In the genomic region with DNA sequence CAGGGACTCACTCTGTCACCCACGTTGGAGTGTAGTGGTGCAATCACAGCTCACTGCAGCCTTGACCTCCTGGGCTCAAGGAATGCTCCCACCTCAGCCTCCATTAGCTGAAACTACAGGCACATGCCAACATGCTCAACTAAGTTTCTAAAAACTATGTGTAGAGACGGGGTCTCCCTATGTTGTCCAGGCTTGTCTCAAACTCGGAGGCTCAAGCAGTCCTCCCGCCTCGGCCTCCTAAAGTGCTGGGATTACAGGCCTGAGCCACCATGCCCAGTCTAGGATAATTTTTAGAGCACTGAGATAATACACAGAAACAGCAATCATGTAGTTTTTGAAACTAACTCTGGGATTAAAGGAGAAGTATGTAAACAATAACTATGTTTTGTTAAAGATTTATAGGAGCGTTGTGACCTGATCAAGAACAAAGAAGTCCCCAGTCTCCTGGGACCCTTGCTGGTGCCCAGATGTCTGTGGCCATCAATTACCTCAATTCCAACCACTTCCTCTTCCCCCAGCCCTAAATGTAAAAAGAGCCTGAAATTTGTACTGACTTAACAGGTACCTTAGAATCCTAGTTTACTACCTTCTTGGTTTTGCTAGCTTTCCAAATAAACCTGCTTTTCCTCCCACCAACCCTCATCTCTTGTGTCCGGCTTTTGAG, we compare ENCODE assay signal across 15 cellular contexts. TPM values are rescaled to one million over a fixed set of nuclear protein-coding genes. Genes with fewer than 3 reads are reported as not detected.
DNase-seq lines count a peak whose midpoint lies in the region; ATAC-seq and TF ChIP-seq lines count a peak whose summit lies in the region.
"Had no signal": no experiment of that assay in that cellular context is flagged by ENCODE, and none has a peak within 500 bp of the region (broad histone marks: within the 10 kb centered on the region; RNA-seq: fewer than 3 reads in every experiment).

No MANE protein-coding gene starts in this region.

- peaks cover 0 to 11% (median 9%) of the 10 kb centered on the region in 10 experiments; a peak in 15 of 20 replicates for H3K4me1 ChIP-seq in BLaER1 treated with 17β-estradiol and CSF1 and Interleukin-3, amounts not matched to agents 10 nM and 100 nM
- no peaks in the 10 kb centered on the region for H3K4me1 ChIP-seq in foreskin keratinocyte
- peaks cover 0 to 7% (median 0%) of the 10 kb centered on the region in 12 donors for H3K4me1 ChIP-seq in heart left ventricle
- H3K4me1 ChIP-seq: uterus had no signal

- no peak for TF ChIP-seq POLR2A in heart left ventricle (IDR thresholded peaks at IDR 0.05)

- H3K36me3 ChIP-seq in BLaER1 treated with 17β-estradiol and CSF1 and Interleukin-3, amounts not matched to agents 10 nM and 100 nM: no peaks in the 10 kb centered on the region
- H3K36me3 ChIP-seq in heart left ventricle: no peaks in the 10 kb centered on the region
- H3K36me3 ChIP-seq: ovary, uterus had no signal

- WGBS in heart left ventricle, 4 donors: 59 to 81% (median 70%) methylated on average over 7 of the region's 7 CpGs

- no peak overlapping the region for H3K9ac ChIP-seq in BLaER1 treated with 17β-estradiol and CSF1 and Interleukin-3, amounts not matched to agents 10 nM and 100 nM

- intact Hi-C loops in heart left ventricle (cut with DNase I): loop anchor here in 1 of 10 donors (10.0 kb wide), 1 partner anchor 425 kb away; no protein-coding TSS in a partner anchor

- TF ChIP-seq CTCF in foreskin keratinocyte (conservative IDR thresholded peaks at IDR 0.05) (no peak), heart left ventricle (IDR thresholded peaks at IDR 0.05) (no peak)

- no peak overlapping the region for H3K4me3 ChIP-seq in BLaER1 treated with 17β-estradiol and CSF1 and Interleukin-3, amounts not matched to agents 10 nM and 100 nM
- H3K4me3 ChIP-seq in heart left ventricle: no peak overlapping the region
- H3K4me3 ChIP-seq: ovary, uterus had no signal

- H3K27me3 ChIP-seq in BLaER1 treated with 17β-estradiol and CSF1 and Interleukin-3, amounts not matched to agents 10 nM and 100 nM: no peaks in the 10 kb centered on the region
- peaks cover 6% of the 10 kb centered on the region for H3K27me3 ChIP-seq in foreskin keratinocyte
- no peaks in the 10 kb centered on the region for H3K27me3 ChIP-seq in heart left ventricle
- H3K27me3 ChIP-seq: ovary, uterus had no signal

- peaks cover 2 to 12% (median 8%) of the 10 kb centered on the region in 11 experiments; a peak in 19 of 22 replicates for H3K9me3 ChIP-seq in BLaER1 treated with 17β-estradiol and CSF1 and Interleukin-3, amounts not matched to agents 10 nM and 100 nM (replicated peaks in 1 of 11)
- H3K9me3 ChIP-seq in heart left ventricle: no peaks in the 10 kb centered on the region
- H3K9me3 ChIP-seq: ovary, uterus had no signal

- ATAC-seq in GM18907 (IDR thresholded peaks at IDR 0.05; ENCODE audit: unreplicated experiment) (peak; percentile 92), HG02642 (IDR thresholded peaks at IDR 0.05; ENCODE audit: poor library complexity, unreplicated experiment) (peak; percentile 74), HG03558 (IDR thresholded peaks at IDR 0.05; ENCODE audit: extremely low read depth, unreplicated experiment) (peak; percentile 61), foreskin keratinocyte (no peak), left lobe of liver (no peak), HG02571 (IDR thresholded peaks at IDR 0.05; ENCODE audit: unreplicated experiment) (no peak), heart left ventricle (no peak)
- ATAC-seq: activated T-cell treated with anti-CD3 and anti-CD28 coated beads, Interleukin-2, amount 50 U/mL, for 72 hours had no signal

- peak overlapping the region in 9 of 11 experiments; percentile 6 to 71 (median 45); a peak in 16 of 22 replicates for H3K4me2 ChIP-seq in BLaER1 treated with 17β-estradiol and CSF1 and Interleukin-3, amounts not matched to agents 10 nM and 100 nM

- H3K27ac ChIP-seq in BLaER1 treated with 17β-estradiol and CSF1 and Interleukin-3, amounts not matched to agents 10 nM and 100 nM: no peak overlapping the region
- no peak overlapping the region for H3K27ac ChIP-seq in foreskin keratinocyte
- H3K27ac ChIP-seq in heart left ventricle: no peak overlapping the region
- H3K27ac ChIP-seq: ovary, uterus had no signal

- DNase-seq in foreskin keratinocyte (no peak), left lobe of liver (ENCODE audit: low spot score) (no peak), heart left ventricle (no peak)
- DNase-seq: activated CD4-positive, CD25-positive, alpha-beta regulatory T cell treated with anti-CD3 and anti-CD28 coated beads, Interleukin-2, amount 50 U/mL, for 72 hours; activated T-cell treated with anti-CD3 and anti-CD28 coated beads, Interleukin-2, amount 50 U/mL, for 72 hours; DMS79; mesenchymal stem cell; ovary; uterus had no signal

- H4K20me1 ChIP-seq in BLaER1 treated with 17β-estradiol and CSF1 and Interleukin-3, amounts not matched to agents 10 nM and 100 nM: no peaks in the 10 kb centered on the region

RNA-seq across cellular contexts. Expression of gene EGLN3, which starts 28.9 kb away (rescaled TPM):
- total RNA-seq in foreskin keratinocyte (0.20 and 0.46 TPM in 2 replicates), left lobe of liver (3.3 TPM), heart left ventricle (100 to 1,000 TPM in 6 of 9 donors, 10 to 100 TPM in 3; 46.5 to 221 (median 138) TPM)
- polyA plus RNA-seq in foreskin keratinocyte (0.31 and 0.32 TPM in 2 replicates), heart left ventricle (100 to 1,000 TPM in 1 of 2 donors, 10 to 100 TPM in 1; 69.8 to 308 TPM)
- total RNA-seq: OCI-LY7 had no signal

Comparison
In these comparisons a context has a peak if more than half of its experiments do, and no peak if none do; other contexts are left out.
1. ATAC-seq: peak in GM18907 (single experiment), HG02642 (single experiment) and HG03558 (single experiment); none in foreskin keratinocyte (single experiment), left lobe of liver (single experiment), HG02571 (single experiment) and heart left ventricle (0 of 4).
2. RNA of gene EGLN3, which starts 28.9 kb away (total RNA-seq): 46.5 to 221 TPM in heart left ventricle; 3.3 TPM in left lobe of liver (single experiment) and 0.20 to 0.46 TPM in foreskin keratinocyte; every median in the first group is over 10 times any median in the second.